ENCODE assay signal across 8 cellular contexts in genomic region chr6:41504526-41505021, GRCh38. TPM values are rescaled to one million over a fixed set of nuclear protein-coding genes. Genes with fewer than 3 reads are reported as not detected.
A peak's percentile ranks its signal among the peaks of the same experiment; 100 is the strongest.
DNase-seq lines count a peak whose midpoint lies in the region; ATAC-seq, FAIRE-seq and TF ChIP-seq lines count a peak whose summit lies in the region.

No MANE protein-coding gene starts in this region.

- H3K9me3 ChIP-seq in T-helper 17 cell (ENCODE audit: control insufficient read depth, low read length, poor library complexity, severe bottlenecking) (no peaks in the 10 kb centered on the region), kidney (ENCODE audit: control insufficient read depth in 1 of 2, low read length in 2 of 2) (no peaks in the 10 kb centered on the region), thoracic aorta (no peaks in the 10 kb centered on the region)

- POLR2A ChIA-PET in activated CD8-positive, alpha-beta T cell treated with anti-CD3 and anti-CD28 coated beads for 36 hours (lab: Charles Lee): no interaction called here
- POLR2A ChIA-PET in activated CD8-positive, alpha-beta T cell treated with anti-CD3 and anti-CD28 coated beads, Interleukin-2, amount 10 ng/mL, durations not matched to agents 7 days and 5 days (lab: Charles Lee): no interaction called here

- peak overlapping the region; percentile 57 for H3K4me3 Mint-ChIP-seq in activated CD8-positive, alpha-beta T cell treated with anti-CD3 and anti-CD28 coated beads for 36 hours
- H3K4me3 Mint-ChIP-seq in activated CD8-positive, alpha-beta T cell treated with anti-CD3 and anti-CD28 coated beads, Interleukin-2, amount 10 ng/mL, durations not matched to agents 7 days and 5 days: no peak overlapping the region
- H3K4me3 Mint-ChIP-seq in T-helper 17 cell: peak overlapping the region; percentile 90

- no peak overlapping the region for H3K27ac Mint-ChIP-seq in activated CD8-positive, alpha-beta T cell treated with anti-CD3 and anti-CD28 coated beads for 36 hours
- H3K27ac Mint-ChIP-seq in activated CD8-positive, alpha-beta T cell treated with anti-CD3 and anti-CD28 coated beads, Interleukin-2, amount 10 ng/mL, durations not matched to agents 7 days and 5 days: no peak overlapping the region
- H3K27ac Mint-ChIP-seq in T-helper 17 cell: peak overlapping the region; percentile 53

- no peak for DNase-seq in activated CD8-positive, alpha-beta T cell treated with anti-CD3 and anti-CD28 coated beads for 36 hours
- DNase-seq in activated CD8-positive, alpha-beta T cell treated with anti-CD3 and anti-CD28 coated beads, Interleukin-2, amount 10 ng/mL, durations not matched to agents 7 days and 5 days: no peak
- no peak for DNase-seq in T-helper 17 cell
- DNase-seq in kidney: no peak
- DNase-seq in thoracic aorta (ENCODE audit: low spot score): no peak
- DNase-seq in OCI-M2 (lab: John Stamatoyannopoulos, UW; ENCODE audit: unreplicated experiment): no peak
- DNase-seq in HuH-7 (ENCODE audit: low spot score): no peak

- H3K27ac ChIP-seq in kidney (ENCODE audit: low read depth in 2 of 2, low read length in 2 of 2) (peak overlapping the region; percentile 16 to 20), thoracic aorta (peak overlapping the region; percentile 81 to 85)

- intact Hi-C loops in activated CD8-positive, alpha-beta T cell treated with anti-CD3 and anti-CD28 coated beads for 36 hours (cut with micrococcal nuclease): no loop called here
- intact Hi-C loops in kidney (cut with DNase I): no loop called here

- no peak for ATAC-seq in activated CD8-positive, alpha-beta T cell treated with anti-CD3 and anti-CD28 coated beads for 36 hours
- no peak for ATAC-seq in activated CD8-positive, alpha-beta T cell treated with anti-CD3 and anti-CD28 coated beads, Interleukin-2, amount 10 ng/mL, durations not matched to agents 7 days and 5 days
- ATAC-seq in T-helper 17 cell: peak; percentile 6
- ATAC-seq in thoracic aorta (ENCODE audit: insufficient number of reproducible peaks, low FRiP score, low read depth): no peak
- ATAC-seq in GM19452 (IDR thresholded peaks at IDR 0.05; ENCODE audit: unreplicated experiment): no peak

- FAIRE-seq in kidney (lab: Jason Lieb, UNC): no peak

- H3K9me3 Mint-ChIP-seq in activated CD8-positive, alpha-beta T cell treated with anti-CD3 and anti-CD28 coated beads for 36 hours: no peaks in the 10 kb centered on the region
- H3K9me3 Mint-ChIP-seq in activated CD8-positive, alpha-beta T cell treated with anti-CD3 and anti-CD28 coated beads, Interleukin-2, amount 10 ng/mL, durations not matched to agents 7 days and 5 days (ENCODE audit: insufficient read depth): no peaks in the 10 kb centered on the region

- H3K4me1 Mint-ChIP-seq in activated CD8-positive, alpha-beta T cell treated with anti-CD3 and anti-CD28 coated beads for 36 hours (ENCODE audit: low read depth): peaks cover 15% of the 10 kb centered on the region
- peaks cover 12% of the 10 kb centered on the region for H3K4me1 Mint-ChIP-seq in activated CD8-positive, alpha-beta T cell treated with anti-CD3 and anti-CD28 coated beads, Interleukin-2, amount 10 ng/mL, durations not matched to agents 7 days and 5 days (ENCODE audit: low read depth)
- peaks cover 9% of the 10 kb centered on the region for H3K4me1 Mint-ChIP-seq in T-helper 17 cell

- H3K4me3 ChIP-seq in kidney (ENCODE audit: low read length in 2 of 2) (peak overlapping the region; percentile 25 to 54), thoracic aorta (peak overlapping the region; percentile 77)

- no peaks in the 10 kb centered on the region for H3K36me3 ChIP-seq in kidney (ENCODE audit: control insufficient read depth in 1 of 2, insufficient read depth in 2 of 2, low read length in 2 of 2)
- H3K36me3 ChIP-seq in thoracic aorta: no peaks in the 10 kb centered on the region

- peaks cover 64% of the 10 kb centered on the region for H3K27me3 Mint-ChIP-seq in activated CD8-positive, alpha-beta T cell treated with anti-CD3 and anti-CD28 coated beads for 36 hours
- peaks cover 69% of the 10 kb centered on the region for H3K27me3 Mint-ChIP-seq in activated CD8-positive, alpha-beta T cell treated with anti-CD3 and anti-CD28 coated beads, Interleukin-2, amount 10 ng/mL, durations not matched to agents 7 days and 5 days (ENCODE audit: low read depth)
- H3K27me3 Mint-ChIP-seq in T-helper 17 cell: peaks cover 69% of the 10 kb centered on the region

- H3K36me3 Mint-ChIP-seq in activated CD8-positive, alpha-beta T cell treated with anti-CD3 and anti-CD28 coated beads for 36 hours (ENCODE audit: low read depth): no peaks in the 10 kb centered on the region
- H3K36me3 Mint-ChIP-seq in activated CD8-positive, alpha-beta T cell treated with anti-CD3 and anti-CD28 coated beads, Interleukin-2, amount 10 ng/mL, durations not matched to agents 7 days and 5 days (ENCODE audit: low read depth): no peaks in the 10 kb centered on the region
- peaks cover 6% of the 10 kb centered on the region for H3K36me3 Mint-ChIP-seq in T-helper 17 cell (ENCODE audit: low read depth)

- H3K4me1 ChIP-seq in kidney (ENCODE audit: control insufficient read depth in 1 of 2, insufficient read depth in 1 of 2, low read depth in 1 of 2, low read length in 2 of 2) (peaks cover 0 to 6% of the 10 kb centered on the region in 2 donors), thoracic aorta (ENCODE audit: control insufficient read depth in 1 of 2, low read depth in 2 of 2) (peaks cover 14 to 25% of the 10 kb centered on the region in 2 donors)

- no peak overlapping the region for H3K9ac ChIP-seq in kidney (ENCODE audit: low read length in 2 of 2)

- CTCF ChIA-PET in activated CD8-positive, alpha-beta T cell treated with anti-CD3 and anti-CD28 coated beads for 36 hours (lab: Charles Lee): interaction anchor here (0.9 kb wide), 1 partner anchor 20 kb away, joined by 3 read pairs; no protein-coding TSS in a partner anchor
- CTCF ChIA-PET in activated CD8-positive, alpha-beta T cell treated with anti-CD3 and anti-CD28 coated beads, Interleukin-2, amount 10 ng/mL, durations not matched to agents 7 days and 5 days (lab: Charles Lee): no interaction called here

- TF ChIP-seq CTCF in activated CD8-positive, alpha-beta T cell treated with anti-CD3 and anti-CD28 coated beads for 36 hours (IDR thresholded peaks at IDR 0.05): no peak
- TF ChIP-seq CTCF in kidney (IDR thresholded peaks at IDR 0.05; ENCODE audit: borderline replicate concordance, extremely low read depth, insufficient read depth) (no peak), thoracic aorta (IDR thresholded peaks at IDR 0.05) (no peak)

- H3K27me3 ChIP-seq in thoracic aorta (replicated peaks; ENCODE audit: insufficient read depth): no peaks in the 10 kb centered on the region

RNA-seq across cellular contexts. Expression of gene FOXP4, which starts 41.6 kb away (rescaled TPM):
- 10 to 100 TPM; 11.0 to 11.8 TPM for total RNA-seq in activated CD8-positive, alpha-beta T cell treated with anti-CD3 and anti-CD28 coated beads for 36 hours
- 1 to 10 TPM; 6.7 to 7.1 TPM for total RNA-seq in activated CD8-positive, alpha-beta T cell treated with anti-CD3 and anti-CD28 coated beads, Interleukin-2, amount 10 ng/mL, durations not matched to agents 7 days and 5 days
- total RNA-seq in T-helper 17 cell (10 to 100 TPM in 1 of 2 donors, 1 to 10 TPM in 1; 7.5 to 10.6 TPM), kidney (33.2 TPM), thoracic aorta (10 to 100 TPM; 15.7 to 21.0 TPM)
- polyA plus RNA-seq in kidney (ENCODE audit: insufficient read depth, low read depth, low replicate concordance): 14.0 TPM
